In the genomic region with DNA sequence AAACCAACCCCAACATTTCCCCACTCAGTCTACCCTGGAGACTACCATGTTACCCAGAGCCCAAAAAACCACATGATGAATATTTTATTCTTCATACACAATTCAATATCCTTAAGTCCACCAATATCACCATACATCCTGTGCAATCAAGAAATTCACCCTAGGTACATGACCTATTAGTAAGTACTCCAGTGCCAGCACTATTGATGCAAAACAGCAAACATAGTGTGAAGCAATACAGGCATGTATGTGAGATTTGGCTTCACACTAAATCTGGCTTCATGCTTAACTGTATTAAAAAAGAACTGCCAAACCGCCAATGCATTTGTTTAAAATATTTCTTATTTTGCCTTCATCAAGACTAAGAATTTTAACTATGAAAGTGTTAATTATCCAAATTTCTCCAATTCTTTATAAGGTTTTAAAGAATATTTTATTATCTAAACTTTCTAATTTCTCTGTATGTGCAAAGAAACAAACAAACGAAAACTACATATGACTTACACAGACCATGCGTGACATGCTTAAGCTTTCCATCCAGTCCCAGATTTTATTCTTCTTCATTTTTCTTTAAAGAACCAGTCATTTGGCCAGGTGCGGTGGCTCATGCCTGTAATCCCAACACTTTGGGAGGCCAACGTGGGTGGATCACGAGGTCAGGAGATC, we compare ENCODE assay signal across 1 cellular context.
A peak's percentile ranks its signal among the peaks of the same experiment; 100 is the strongest.
TF ChIP-seq lines count a peak whose summit lies in the region.

No MANE protein-coding gene starts in this region.

TF ChIP-seq in K562, 482 proteins besides CTCF, POLR2A, EP300 and RAD21:
- TF ChIP-seq ZFP36 (IDR thresholded peaks at IDR 0.05; ENCODE audit: low read depth, low read length, partially characterized antibody), result peak; percentile 57
- TF ChIP-seq, protein P1, sequence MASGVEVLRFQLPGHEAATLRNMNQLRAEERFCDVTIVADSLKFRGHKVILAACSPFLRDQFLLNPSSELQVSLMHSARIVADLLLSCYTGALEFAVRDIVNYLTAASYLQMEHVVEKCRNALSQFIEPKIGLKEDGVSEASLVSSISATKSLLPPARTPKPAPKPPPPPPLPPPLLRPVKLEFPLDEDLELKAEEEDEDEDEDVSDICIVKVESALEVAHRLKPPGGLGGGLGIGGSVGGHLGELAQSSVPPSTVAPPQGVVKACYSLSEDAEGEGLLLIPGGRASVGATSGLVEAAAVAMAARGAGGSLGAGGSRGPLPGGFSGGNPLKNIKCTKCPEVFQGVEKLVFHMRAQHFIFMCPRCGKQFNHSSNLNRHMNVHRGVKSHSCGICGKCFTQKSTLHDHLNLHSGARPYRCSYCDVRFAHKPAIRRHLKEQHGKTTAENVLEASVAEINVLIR (CRISPR knock-in tag; IDR thresholded peaks at IDR 0.05), result no peak
